In genomic region chr19:50719566-50719965, GRCh38 we compare ENCODE assay signal across 8 cellular contexts. TPM values are rescaled to one million over a fixed set of nuclear protein-coding genes. Genes with fewer than 3 reads are reported as not detected.
DNase-seq lines count a peak whose midpoint lies in the region; ATAC-seq, FAIRE-seq and TF ChIP-seq lines count a peak whose summit lies in the region.

TSS of gene SHANK1 (minus strand) at chr19:50719802. CDS start at chr19:50716919, 2,883 bp downstream.

- no peak for TF ChIP-seq POLR2A in stomach (IDR thresholded peaks at IDR 0.05)

- H3K4me3 Mint-ChIP-seq in activated B cell treated with CpG ODN at 0.5 μM for 24 hours = peak within 1 kb of the TSS; percentile 9

- no peak for TF ChIP-seq CTCF in activated B cell treated with CpG ODN at 0.5 μM for 24 hours (IDR thresholded peaks at IDR 0.05)
- no peak for TF ChIP-seq CTCF in stomach (IDR thresholded peaks at IDR 0.05)

- H3K27me3 Mint-ChIP-seq in activated B cell treated with CpG ODN at 0.5 μM for 24 hours = peaks cover 64% of the 10 kb centered on the region

- TF ChIP-seq EP300 in stomach (IDR thresholded peaks at IDR 0.05) = no peak

- no peaks in the 10 kb centered on the region for H3K36me3 ChIP-seq in stomach

- 0 to 8% (median 7%) methylated on average over 6 to 39 of the region's 47 CpGs for WGBS in stomach, 5 donors

- peak; percentile 39 for DNase-seq in NCI-H748 (lab: John Stamatoyannopoulos, UW; ENCODE audit: unreplicated experiment)
- DNase-seq in NCI-H748 treated with DMSO at 0.1 percent for 48 hours (lab: John Stamatoyannopoulos, UW) = no peak
- DNase-seq in activated B cell treated with CpG ODN at 0.5 μM for 24 hours = no peak
- no peak for DNase-seq in stomach
- no peak for DNase-seq in HTR-8/SVneo (ENCODE audit: insufficient read length, low spot score)
- DNase-seq in AG08396 (ENCODE audit: low spot score) = no peak

- intact Hi-C loops in activated B cell treated with CpG ODN at 0.5 μM for 24 hours (cut with micrococcal nuclease) = no loop called here
- intact Hi-C loops in stomach (cut with DNase I; ENCODE audit: low total_unique reads) = no loop called here

- H3K4me1 ChIP-seq in stomach = peaks cover 19 to 41% (median 32%) of the 10 kb centered on the region in 4 donors

- no peaks in the 10 kb centered on the region for H3K36me3 Mint-ChIP-seq in activated B cell treated with CpG ODN at 0.5 μM for 24 hours (ENCODE audit: low read depth)

- POLR2A ChIA-PET in activated B cell treated with CpG ODN at 0.5 μM for 24 hours (lab: Charles Lee) = no interaction called here

- H3K9me3 Mint-ChIP-seq in activated B cell treated with CpG ODN at 0.5 μM for 24 hours = no peaks in the 10 kb centered on the region

- peaks cover 30% of the 10 kb centered on the region for H3K4me1 Mint-ChIP-seq in activated B cell treated with CpG ODN at 0.5 μM for 24 hours

- ATAC-seq in activated B cell treated with CpG ODN at 0.5 μM for 24 hours (ENCODE audit: low read depth) (no peak), HG03442 (IDR thresholded peaks at IDR 0.05; ENCODE audit: unreplicated experiment) (no peak)

- H3K27me3 ChIP-seq in stomach = peaks cover 10 to 100% (median 73%) of the 10 kb centered on the region in 3 donors

- H3K4me3 ChIP-seq in iPS-18c (ENCODE audit: insufficient read depth, low read depth, low read length) (peak within 1 kb of the TSS; percentile 52), stomach (peak within 1 kb of the TSS; percentile 31 to 43 (median 34))

- CTCF ChIA-PET in activated B cell treated with CpG ODN at 0.5 μM for 24 hours (lab: Charles Lee) = no interaction called here

- no peak for FAIRE-seq in HTR-8/SVneo (lab: Jason Lieb, UNC)

- H3K9me3 ChIP-seq in iPS-18c (ENCODE audit: control insufficient read depth, insufficient read depth, low read length) (peaks cover 3% of the 10 kb centered on the region), stomach (no peaks in the 10 kb centered on the region)

- no peak within 1 kb of the TSS for H3K27ac Mint-ChIP-seq in activated B cell treated with CpG ODN at 0.5 μM for 24 hours

- peak within 1 kb of the TSS in 1 of 5 donors; percentile 34 for H3K27ac ChIP-seq in stomach

RNA-seq across cellular contexts. Expression of gene SHANK1, which starts in this region (rescaled TPM):
- total RNA-seq in activated B cell treated with CpG ODN at 0.5 μM for 24 hours (not detected in 2 replicates), stomach (1 to 10 TPM in 1 of 5 donors, not detected in 4; 1.5 TPM)
- polyA plus RNA-seq in stomach = 1 to 10 TPM in 1 of 3 donors, under 1 TPM in 2; 0.15 to 1.2 (median 0.15) TPM
